ENCODE assay signal across 32 cellular contexts in genomic region chr3:195517030-195517429, GRCh38.
"Had no signal": no experiment of that assay in that cellular context is flagged by ENCODE, and none has a peak within 500 bp of the region (broad histone marks: within the 10 kb centered on the region; RNA-seq: fewer than 3 reads in every experiment).

No MANE protein-coding gene starts in this region.

- H3K4me1 ChIP-seq: ascending aorta, SJSA1 had no signal

- H3K4me3 Mint-ChIP-seq: activated CD4-positive, alpha-beta memory T cell treated with anti-CD3 and anti-CD28 coated beads for 36 hours; activated CD4-positive, alpha-beta T cell treated with anti-CD3 and anti-CD28 coated beads for 36 hours; activated naive CD8-positive, alpha-beta T cell treated with anti-CD3 and anti-CD28 coated beads for 36 hours; activated T-cell treated with anti-CD3 and anti-CD28 coated beads, Interleukin-2, amount 50 U/mL, for 24 hours; central memory CD8-positive, alpha-beta T cell; T-helper 1 cell treated with Interleukin-12 subunit alpha and Interleukin-12 subunit beta and Interleukin-4 antibody, amounts not matched to agents 30 μg/mL and 1 μg/mL, for 36 hours; T-helper 2 cell treated with Interferon-gamma antibody and Interleukin-4, amounts not matched to agents 5 μg/mL and 100 μg/mL, for 36 hours had no signal

- H3K27me3 Mint-ChIP-seq: activated CD4-positive, alpha-beta memory T cell treated with anti-CD3 and anti-CD28 coated beads for 36 hours; activated CD4-positive, alpha-beta T cell treated with anti-CD3 and anti-CD28 coated beads for 36 hours; activated naive CD8-positive, alpha-beta T cell treated with anti-CD3 and anti-CD28 coated beads for 36 hours; activated T-cell treated with anti-CD3 and anti-CD28 coated beads, Interleukin-2, amount 50 U/mL, for 24 hours; central memory CD8-positive, alpha-beta T cell had no signal

- H3K27me3 ChIP-seq: ascending aorta, cardiac muscle cell, SJSA1 had no signal

- H3K27ac Mint-ChIP-seq: activated CD4-positive, alpha-beta memory T cell treated with anti-CD3 and anti-CD28 coated beads for 36 hours; activated CD4-positive, alpha-beta T cell treated with anti-CD3 and anti-CD28 coated beads for 36 hours; activated naive CD8-positive, alpha-beta T cell treated with anti-CD3 and anti-CD28 coated beads for 36 hours; activated T-helper 2 cell treated with anti-CD3 and anti-CD28 coated beads, Interferon-gamma antibody, Interleukin-2, Interleukin-4, amounts not matched to agents 10 μg/mL and 5 μg/mL and 100 μg/mL, durations not matched to agents 14 hours and 24 hours and 36 hours; T-helper 1 cell treated with Interleukin-12 subunit alpha and Interleukin-12 subunit beta and Interleukin-4 antibody, amounts not matched to agents 30 μg/mL and 1 μg/mL, for 36 hours; T-helper 2 cell treated with Interferon-gamma antibody and Interleukin-4, amounts not matched to agents 5 μg/mL and 100 μg/mL, for 36 hours had no signal

- H3K9me3 Mint-ChIP-seq: activated CD4-positive, alpha-beta memory T cell treated with anti-CD3 and anti-CD28 coated beads for 36 hours; activated naive CD8-positive, alpha-beta T cell treated with anti-CD3 and anti-CD28 coated beads for 36 hours; activated T-cell treated with anti-CD3 and anti-CD28 coated beads, Interleukin-2, amount 50 U/mL, for 24 hours; activated T-helper 2 cell treated with anti-CD3 and anti-CD28 coated beads, Interferon-gamma antibody, Interleukin-2, Interleukin-4, amounts not matched to agents 10 μg/mL and 5 μg/mL and 100 μg/mL, durations not matched to agents 14 hours and 24 hours and 36 hours; central memory CD8-positive, alpha-beta T cell; T-helper 1 cell treated with Interleukin-12 subunit alpha and Interleukin-12 subunit beta and Interleukin-4 antibody, amounts not matched to agents 30 μg/mL and 1 μg/mL, for 36 hours; T-helper 2 cell treated with Interferon-gamma antibody and Interleukin-4, amounts not matched to agents 5 μg/mL and 100 μg/mL, for 36 hours had no signal

- H3K27ac ChIP-seq: ascending aorta, cardiac muscle cell, SJSA1 had no signal

- DNase-seq: activated CD4-positive, alpha-beta memory T cell treated with anti-CD3 and anti-CD28 coated beads for 36 hours; activated CD4-positive, alpha-beta T cell treated with anti-CD3 and anti-CD28 coated beads for 36 hours; activated CD4-positive, alpha-beta T cell treated with anti-CD3 and anti-CD28 coated beads, Interleukin-2, amount 50 U/mL, for 1 hour; activated gamma-delta T cell; activated naive CD4-positive, alpha-beta T cell treated with Interleukin-2 at 50 U/mL for 16 hours; activated naive CD8-positive, alpha-beta T cell treated with anti-CD3 and anti-CD28 coated beads for 36 hours; activated T-cell treated with anti-CD3 and anti-CD28 coated beads, Interleukin-2, amount 50 U/mL, for 24 hours; amygdala; Kasumi-1; KG1; MM.1S; MV-4-11; NCI-H1092; NCI-H1436 treated with DMSO at 0.1 percent for 48 hours; NCI-H1694 treated with DMSO at 0.1 percent for 48 hours; NCI-H2029; NCI-H2107; NCI-H2171; NCI-H510A; NCI-H526; NCI-H774; RPMI8226; SHP77 treated with DMSO at 0.1 percent for 48 hours; SK-N-SH had no signal

- H3K4me3 ChIP-seq: ascending aorta, cardiac muscle cell, SJSA1 had no signal

- H3K9me3 ChIP-seq: ascending aorta, SJSA1, SK-N-SH had no signal

- ATAC-seq: activated CD4-positive, alpha-beta T cell treated with anti-CD3 and anti-CD28 coated beads for 36 hours; Panc1 had no signal
